ENCODE assay signal across 8 cellular contexts in genomic region chr7:148884299-148885022, GRCh38. TPM values are rescaled to one million over a fixed set of nuclear protein-coding genes. Genes with fewer than 3 reads are reported as not detected.
A peak's percentile ranks its signal among the peaks of the same experiment; 100 is the strongest.
DNase-seq lines count a peak whose midpoint lies in the region; ATAC-seq and TF ChIP-seq lines count a peak whose summit lies in the region.

No MANE protein-coding gene starts in this region.

- ATAC-seq in GM19324 (IDR thresholded peaks at IDR 0.05; ENCODE audit: low FRiP score, unreplicated experiment), result peak; percentile 91
- ATAC-seq in HG03457 (IDR thresholded peaks at IDR 0.05; ENCODE audit: unreplicated experiment), result peak; percentile 93

- H3K9me3 ChIP-seq in liver (ENCODE audit: control insufficient read depth in 4 of 4, low read length in 3 of 4), result no peaks in the 10 kb centered on the region

- TF ChIP-seq RAD21 in liver (IDR thresholded peaks at IDR 0.05), result no peak

- H3K9ac ChIP-seq in liver (ENCODE audit: low read depth in 1 of 2, low read length in 2 of 2), result peak overlapping the region; percentile 38 to 72

- H3K27me3 ChIP-seq in liver (ENCODE audit: control insufficient read depth in 4 of 4, insufficient read depth in 4 of 4, low read length in 3 of 4), result no peaks in the 10 kb centered on the region

- no peaks in the 10 kb centered on the region for H3K36me3 ChIP-seq in liver (ENCODE audit: control insufficient read depth in 4 of 4, insufficient read depth in 3 of 4, low read depth in 1 of 4, low read length in 3 of 4)

- peak overlapping the region; percentile 96 to 97 for H3K27ac ChIP-seq in liver (ENCODE audit: low read depth in 1 of 2, low read length in 2 of 2)

- H3K4me1 ChIP-seq in liver (ENCODE audit: control insufficient read depth in 4 of 4, insufficient read depth in 4 of 4, low read length in 3 of 4), result peaks cover 0 to 10% (median 3%) of the 10 kb centered on the region in 4 donors

- H3K4me3 ChIP-seq in liver (ENCODE audit: low read depth in 1 of 3, low read length in 3 of 3), result peak overlapping the region; percentile 75 to 91 (median 81)

- WGBS in liver, result under 1% methylated on average over 101 of the region's 101 CpGs

- peak; percentile 52 to 96 (median 89) for DNase-seq in C1 segment of cervical spinal cord (lab: John Stamatoyannopoulos, UW)
- DNase-seq in NCI-H526 (lab: John Stamatoyannopoulos, UW), result peak; percentile 87 to 98
- DNase-seq in activated CD4-positive, alpha-beta T cell treated with anti-CD3 and anti-CD28 coated beads, Interleukin-2, amount 50 U/mL, for 1 hour, result peak; percentile 91
- peak; percentile 84 for DNase-seq in dedifferentiated amniotic fluid mesenchymal stem cell (ENCODE audit: extremely low spot score)
- DNase-seq in stimulated activated CD4-positive, alpha-beta T cell treated with anti-CD3 and anti-CD28 coated beads, Interleukin-2, amount 100 ng/mL, for 48 hours, result peak; percentile 91 to 94

- TF ChIP-seq CTCF in liver (IDR thresholded peaks at IDR 0.05; ENCODE audit: low read depth, low read length, missing input control), result no peak

TF ChIP-seq in liver, 16 proteins besides CTCF, POLR2A, EP300 and RAD21:
- peak; percentile 49 for TF ChIP-seq YY1 (IDR thresholded peaks at IDR 0.05)
- no peak for TF ChIP-seq GABPA (IDR thresholded peaks at IDR 0.05 in 1 of 2, conservative IDR thresholded peaks at IDR 0.05 in 1 of 2)
- peak; percentile 60 for TF ChIP-seq SP1 (IDR thresholded peaks at IDR 0.05)
- no peak for TF ChIP-seq NR2F2 (IDR thresholded peaks at IDR 0.05)

RNA-seq across cellular contexts. Expression of gene EZH2, which starts 0.4 kb away (rescaled TPM):
- total RNA-seq in liver, result 10 to 100 TPM in 1 of 2 donors, 1 to 10 TPM in 1; 2.8 to 21.3 TPM
- polyA plus RNA-seq in liver, result 1 to 10 TPM; 2.0 to 2.3 TPM

Comparison
In these comparisons a context has a peak if more than half of its experiments do, and no peak if none do; other contexts are left out.
1. Peak in every context shown above with its lines: DNase-seq, ATAC-seq, H3K4me3 ChIP-seq and H3K27ac ChIP-seq.